In the genomic region with DNA sequence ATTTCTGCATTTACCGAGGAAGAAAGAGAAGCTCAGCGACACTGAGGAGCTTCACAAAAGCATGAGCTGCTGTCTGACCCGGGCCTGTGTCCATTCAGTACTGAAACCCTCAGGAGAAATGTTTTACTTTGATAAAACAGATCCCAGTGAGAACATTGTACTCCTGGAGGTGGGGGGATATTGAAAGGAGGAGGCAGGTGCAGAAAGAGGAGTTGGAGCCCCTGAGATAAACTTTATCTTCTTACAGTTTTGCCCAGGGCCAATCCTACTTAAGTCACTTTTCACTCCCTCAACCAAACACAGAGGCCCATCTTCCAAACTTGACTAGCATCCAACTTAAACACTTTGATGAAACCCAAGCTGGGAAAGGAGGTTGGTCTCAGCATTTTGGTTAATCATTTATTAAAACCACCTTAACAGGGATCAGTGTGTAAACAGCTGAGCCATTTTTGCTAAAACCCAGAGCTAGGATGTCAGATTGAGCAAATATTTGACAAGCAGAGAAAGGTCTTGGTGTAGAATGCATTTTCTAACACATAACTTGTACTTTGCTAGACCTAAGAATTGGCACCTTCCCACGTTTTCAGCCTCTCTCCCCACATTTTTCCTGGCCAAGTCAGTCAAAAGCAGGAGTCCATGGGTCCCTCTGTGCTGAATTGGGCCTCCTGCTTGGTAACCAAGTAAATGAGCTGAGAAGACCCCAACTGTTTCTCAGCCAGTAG, we compare ENCODE assay signal across 1 cellular context.
TF ChIP-seq lines count a peak whose summit lies in the region.

No MANE protein-coding gene starts in this region.

TF ChIP-seq in HEK293, 187 proteins besides CTCF, POLR2A, EP300 and RAD21 (continued from another document):
- TF ChIP-seq, protein P1, sequence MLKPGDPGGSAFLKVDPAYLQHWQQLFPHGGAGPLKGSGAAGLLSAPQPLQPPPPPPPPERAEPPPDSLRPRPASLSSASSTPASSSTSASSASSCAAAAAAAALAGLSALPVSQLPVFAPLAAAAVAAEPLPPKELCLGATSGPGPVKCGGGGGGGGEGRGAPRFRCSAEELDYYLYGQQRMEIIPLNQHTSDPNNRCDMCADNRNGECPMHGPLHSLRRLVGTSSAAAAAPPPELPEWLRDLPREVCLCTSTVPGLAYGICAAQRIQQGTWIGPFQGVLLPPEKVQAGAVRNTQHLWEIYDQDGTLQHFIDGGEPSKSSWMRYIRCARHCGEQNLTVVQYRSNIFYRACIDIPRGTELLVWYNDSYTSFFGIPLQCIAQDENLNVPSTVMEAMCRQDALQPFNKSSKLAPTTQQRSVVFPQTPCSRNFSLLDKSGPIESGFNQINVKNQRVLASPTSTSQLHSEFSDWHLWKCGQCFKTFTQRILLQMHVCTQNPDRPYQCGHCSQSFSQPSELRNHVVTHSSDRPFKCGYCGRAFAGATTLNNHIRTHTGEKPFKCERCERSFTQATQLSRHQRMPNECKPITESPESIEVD (tag by site-specific recombination; IDR thresholded peaks at IDR 0.05) = peak; percentile 56
- TF ChIP-seq ZXDB (tag by site-specific recombination; IDR thresholded peaks at IDR 0.05) = peak; percentile 53; the same call in 1 of the 2 replicates
- TF ChIP-seq, protein P2, sequence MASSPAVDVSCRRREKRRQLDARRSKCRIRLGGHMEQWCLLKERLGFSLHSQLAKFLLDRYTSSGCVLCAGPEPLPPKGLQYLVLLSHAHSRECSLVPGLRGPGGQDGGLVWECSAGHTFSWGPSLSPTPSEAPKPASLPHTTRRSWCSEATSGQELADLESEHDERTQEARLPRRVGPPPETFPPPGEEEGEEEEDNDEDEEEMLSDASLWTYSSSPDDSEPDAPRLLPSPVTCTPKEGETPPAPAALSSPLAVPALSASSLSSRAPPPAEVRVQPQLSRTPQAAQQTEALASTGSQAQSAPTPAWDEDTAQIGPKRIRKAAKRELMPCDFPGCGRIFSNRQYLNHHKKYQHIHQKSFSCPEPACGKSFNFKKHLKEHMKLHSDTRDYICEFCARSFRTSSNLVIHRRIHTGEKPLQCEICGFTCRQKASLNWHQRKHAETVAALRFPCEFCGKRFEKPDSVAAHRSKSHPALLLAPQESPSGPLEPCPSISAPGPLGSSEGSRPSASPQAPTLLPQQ (tag by site-specific recombination; IDR thresholded peaks at IDR 0.05) = peak; percentile 41; the same call in 1 of the 2 replicates
- TF ChIP-seq FEZF1 (tag by site-specific recombination; IDR thresholded peaks at IDR 0.05) = peak; percentile 57
- TF ChIP-seq, protein P3, sequence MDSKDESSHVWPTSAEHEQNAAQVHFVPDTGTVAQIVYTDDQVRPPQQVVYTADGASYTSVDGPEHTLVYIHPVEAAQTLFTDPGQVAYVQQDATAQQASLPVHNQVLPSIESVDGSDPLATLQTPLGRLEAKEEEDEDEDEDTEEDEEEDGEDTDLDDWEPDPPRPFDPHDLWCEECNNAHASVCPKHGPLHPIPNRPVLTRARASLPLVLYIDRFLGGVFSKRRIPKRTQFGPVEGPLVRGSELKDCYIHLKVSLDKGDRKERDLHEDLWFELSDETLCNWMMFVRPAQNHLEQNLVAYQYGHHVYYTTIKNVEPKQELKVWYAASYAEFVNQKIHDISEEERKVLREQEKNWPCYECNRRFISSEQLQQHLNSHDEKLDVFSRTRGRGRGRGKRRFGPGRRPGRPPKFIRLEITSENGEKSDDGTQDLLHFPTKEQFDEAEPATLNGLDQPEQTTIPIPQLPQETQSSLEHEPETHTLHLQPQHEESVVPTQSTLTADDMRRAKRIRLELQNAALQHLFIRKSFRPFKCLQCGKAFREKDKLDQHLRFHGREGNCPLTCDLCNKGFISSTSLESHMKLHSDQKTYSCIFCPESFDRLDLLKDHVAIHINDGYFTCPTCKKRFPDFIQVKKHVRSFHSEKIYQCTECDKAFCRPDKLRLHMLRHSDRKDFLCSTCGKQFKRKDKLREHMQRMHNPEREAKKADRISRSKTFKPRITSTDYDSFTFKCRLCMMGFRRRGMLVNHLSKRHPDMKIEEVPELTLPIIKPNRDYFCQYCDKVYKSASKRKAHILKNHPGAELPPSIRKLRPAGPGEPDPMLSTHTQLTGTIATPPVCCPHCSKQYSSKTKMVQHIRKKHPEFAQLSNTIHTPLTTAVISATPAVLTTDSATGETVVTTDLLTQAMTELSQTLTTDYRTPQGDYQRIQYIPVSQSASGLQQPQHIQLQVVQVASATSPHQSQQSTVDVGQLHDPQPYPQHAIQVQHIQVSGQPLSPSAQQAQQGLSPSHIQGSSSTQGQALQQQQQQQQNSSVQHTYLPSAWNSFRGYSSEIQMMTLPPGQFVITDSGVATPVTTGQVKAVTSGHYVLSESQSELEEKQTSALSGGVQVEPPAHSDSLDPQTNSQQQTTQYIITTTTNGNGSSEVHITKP (tag by site-specific recombination; IDR thresholded peaks at IDR 0.05) = peak; percentile 52
- TF ChIP-seq, protein P4, sequence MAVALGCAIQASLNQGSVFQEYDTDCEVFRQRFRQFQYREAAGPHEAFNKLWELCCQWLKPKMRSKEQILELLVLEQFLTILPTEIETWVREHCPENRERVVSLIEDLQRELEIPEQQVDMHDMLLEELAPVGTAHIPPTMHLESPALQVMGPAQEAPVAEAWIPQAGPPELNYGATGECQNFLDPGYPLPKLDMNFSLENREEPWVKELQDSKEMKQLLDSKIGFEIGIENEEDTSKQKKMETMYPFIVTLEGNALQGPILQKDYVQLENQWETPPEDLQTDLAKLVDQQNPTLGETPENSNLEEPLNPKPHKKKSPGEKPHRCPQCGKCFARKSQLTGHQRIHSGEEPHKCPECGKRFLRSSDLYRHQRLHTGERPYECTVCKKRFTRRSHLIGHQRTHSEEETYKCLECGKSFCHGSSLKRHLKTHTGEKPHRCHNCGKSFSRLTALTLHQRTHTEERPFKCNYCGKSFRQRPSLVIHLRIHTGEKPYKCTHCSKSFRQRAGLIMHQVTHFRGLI (tag by site-specific recombination; IDR thresholded peaks at IDR 0.05) = peak; percentile 53; the same call in 1 of the 2 replicates
- TF ChIP-seq ZBTB17 (tag by site-specific recombination; IDR thresholded peaks at IDR 0.05) = 0 out of 2 replicates have a peak, but pooled peaks have one; percentile 19
- TF ChIP-seq, protein P5, sequence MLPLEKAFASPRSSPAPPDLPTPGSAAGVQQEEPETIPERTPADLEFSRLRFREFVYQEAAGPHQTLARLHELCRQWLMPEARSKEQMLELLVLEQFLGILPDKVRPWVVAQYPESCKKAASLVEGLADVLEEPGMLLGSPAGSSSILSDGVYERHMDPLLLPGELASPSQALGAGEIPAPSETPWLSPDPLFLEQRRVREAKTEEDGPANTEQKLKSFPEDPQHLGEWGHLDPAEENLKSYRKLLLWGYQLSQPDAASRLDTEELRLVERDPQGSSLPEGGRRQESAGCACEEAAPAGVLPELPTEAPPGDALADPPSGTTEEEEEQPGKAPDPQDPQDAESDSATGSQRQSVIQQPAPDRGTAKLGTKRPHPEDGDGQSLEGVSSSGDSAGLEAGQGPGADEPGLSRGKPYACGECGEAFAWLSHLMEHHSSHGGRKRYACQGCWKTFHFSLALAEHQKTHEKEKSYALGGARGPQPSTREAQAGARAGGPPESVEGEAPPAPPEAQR (tag by site-specific recombination; IDR thresholded peaks at IDR 0.05) = no peak
- TF ChIP-seq ZBTB20 (tag by site-specific recombination; IDR thresholded peaks at IDR 0.05) = no peak
- TF ChIP-seq, protein P6, sequence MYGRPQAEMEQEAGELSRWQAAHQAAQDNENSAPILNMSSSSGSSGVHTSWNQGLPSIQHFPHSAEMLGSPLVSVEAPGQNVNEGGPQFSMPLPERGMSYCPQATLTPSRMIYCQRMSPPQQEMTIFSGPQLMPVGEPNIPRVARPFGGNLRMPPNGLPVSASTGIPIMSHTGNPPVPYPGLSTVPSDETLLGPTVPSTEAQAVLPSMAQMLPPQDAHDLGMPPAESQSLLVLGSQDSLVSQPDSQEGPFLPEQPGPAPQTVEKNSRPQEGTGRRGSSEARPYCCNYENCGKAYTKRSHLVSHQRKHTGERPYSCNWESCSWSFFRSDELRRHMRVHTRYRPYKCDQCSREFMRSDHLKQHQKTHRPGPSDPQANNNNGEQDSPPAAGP (tag by site-specific recombination; IDR thresholded peaks at IDR 0.05) = no peak
